ENCODE assay signal across 8 cellular contexts in genomic region chr22:28009272-28009827, GRCh38.
A peak's percentile ranks its signal among the peaks of the same experiment; 100 is the strongest.
DNase-seq lines count a peak whose midpoint lies in the region; ATAC-seq lines count a peak whose summit lies in the region.

No MANE protein-coding gene starts in this region.

- CTCF ChIA-PET in activated CD4-positive, alpha-beta memory T cell treated with anti-CD3 and anti-CD28 coated beads for 36 hours (lab: Charles Lee) = interaction anchor here (0.6 to 3.3 kb wide), 9 partner anchors 10 to 1337 kb away, joined by 3 to 52 read pairs (median 3); no protein-coding TSS in a partner anchor

- POLR2A ChIA-PET in activated CD4-positive, alpha-beta memory T cell treated with anti-CD3 and anti-CD28 coated beads for 36 hours (lab: Charles Lee) = no interaction called here

- H3K4me1 Mint-ChIP-seq in activated CD4-positive, alpha-beta memory T cell treated with anti-CD3 and anti-CD28 coated beads for 36 hours (ENCODE audit: low read depth) = no peaks in the 10 kb centered on the region
- no peaks in the 10 kb centered on the region for H3K4me1 Mint-ChIP-seq in memory B cell

- H3K4me3 Mint-ChIP-seq in activated CD4-positive, alpha-beta memory T cell treated with anti-CD3 and anti-CD28 coated beads for 36 hours = no peak overlapping the region
- no peak overlapping the region for H3K4me3 Mint-ChIP-seq in memory B cell

- DNase-seq in AG20443 (ENCODE audit: low spot score) = peak; percentile 95
- peak; percentile 48 for DNase-seq in H4 (ENCODE audit: low spot score)
- peak; percentile 66 for DNase-seq in NCI-H446 treated with DMSO at 0.1 percent for 48 hours (lab: John Stamatoyannopoulos, UW)
- DNase-seq in activated CD4-positive, alpha-beta memory T cell treated with anti-CD3 and anti-CD28 coated beads for 36 hours = peak; percentile 84
- peak; percentile 42 for DNase-seq in effector CD8-positive, alpha-beta T cell (lab: John Stamatoyannopoulos, UW)
- DNase-seq in memory B cell (ENCODE audit: low spot score in 2 of 2) = peak; percentile 74 to 77
- DNase-seq in stimulated activated CD8-positive, alpha-beta memory T cell treated with anti-CD3 and anti-CD28 coated beads, Interleukin-12 subunit alpha, Interleukin-12 subunit beta, amount 100 ng/mL, for 1 hour (ENCODE audit: low read depth) = peak; percentile 58

- H3K27me3 Mint-ChIP-seq in activated CD4-positive, alpha-beta memory T cell treated with anti-CD3 and anti-CD28 coated beads for 36 hours = no peaks in the 10 kb centered on the region
- H3K27me3 Mint-ChIP-seq in memory B cell = peaks cover 2% of the 10 kb centered on the region

- intact Hi-C loops in activated CD4-positive, alpha-beta memory T cell treated with anti-CD3 and anti-CD28 coated beads for 36 hours (cut with micrococcal nuclease) = loop anchor here (1.0 kb wide), 1 partner anchor 123 kb away; no protein-coding TSS in a partner anchor

- H3K36me3 Mint-ChIP-seq in activated CD4-positive, alpha-beta memory T cell treated with anti-CD3 and anti-CD28 coated beads for 36 hours = no peaks in the 10 kb centered on the region
- H3K36me3 Mint-ChIP-seq in memory B cell = no peaks in the 10 kb centered on the region

- H3K27ac Mint-ChIP-seq in activated CD4-positive, alpha-beta memory T cell treated with anti-CD3 and anti-CD28 coated beads for 36 hours = no peak overlapping the region
- H3K27ac Mint-ChIP-seq in memory B cell = no peak overlapping the region

- no peaks in the 10 kb centered on the region for H3K9me3 Mint-ChIP-seq in activated CD4-positive, alpha-beta memory T cell treated with anti-CD3 and anti-CD28 coated beads for 36 hours
- no peaks in the 10 kb centered on the region for H3K9me3 Mint-ChIP-seq in memory B cell

- ATAC-seq in memory B cell (ENCODE audit: low read depth) = peak; percentile 94
- no peak for ATAC-seq in GM19463 (IDR thresholded peaks at IDR 0.05; ENCODE audit: unreplicated experiment)

Comparison
In these comparisons a context has a peak if more than half of its experiments do, and no peak if none do; other contexts are left out.
1. DNase-seq: peak in every context shown above with its lines; median percentile 95 in AG20443; 84 in activated CD4-positive, alpha-beta memory T cell treated with anti-CD3 and anti-CD28 coated beads for 36 hours; 76 in memory B cell; 66 in NCI-H446 treated with DMSO at 0.1 percent for 48 hours; 58 in stimulated activated CD8-positive, alpha-beta memory T cell treated with anti-CD3 and anti-CD28 coated beads, Interleukin-12 subunit alpha, Interleukin-12 subunit beta, amount 100 ng/mL, for 1 hour; 48 in H4; 42 in effector CD8-positive, alpha-beta T cell.